Comparison of ENCODE assay signal across 15 cellular contexts in the genomic region with DNA sequence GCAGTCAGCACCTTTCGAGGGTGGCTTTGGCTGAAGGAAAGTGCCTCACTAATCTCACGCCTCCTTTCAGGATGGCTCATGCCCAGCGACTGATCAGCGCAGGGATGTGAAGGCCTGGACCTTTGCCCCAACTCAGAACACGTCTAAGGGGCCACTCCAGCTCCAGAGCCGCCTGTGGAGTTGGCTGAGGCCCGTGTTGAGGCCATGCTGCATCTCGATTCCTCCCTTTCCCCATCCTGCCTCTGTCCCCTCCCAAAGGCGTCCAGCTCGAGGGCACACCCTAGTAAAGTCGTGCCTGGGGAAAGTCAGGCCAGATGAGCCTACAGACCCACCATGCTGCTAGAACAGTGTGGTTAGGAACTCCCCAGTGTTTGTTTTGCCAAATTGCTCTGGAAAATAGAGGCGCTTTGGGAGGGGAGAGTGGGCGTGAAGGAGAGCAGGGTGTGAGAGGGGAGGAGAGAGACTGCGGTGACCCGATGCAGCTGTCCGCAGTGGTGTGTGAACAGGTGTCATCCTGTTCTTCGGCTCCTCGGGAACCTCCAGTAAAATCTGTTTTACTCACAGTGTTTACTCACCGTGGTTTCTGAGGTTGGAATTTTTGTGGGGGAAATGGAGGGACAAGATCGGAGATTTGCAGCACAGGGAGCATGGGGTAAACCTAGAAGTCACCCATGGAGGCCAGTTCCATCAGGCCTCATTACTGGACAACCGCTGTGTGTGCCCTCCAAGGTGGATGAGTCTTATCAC.
DNase-seq lines count a peak whose midpoint lies in the region; ATAC-seq and TF ChIP-seq lines count a peak whose summit lies in the region.
"Had no signal": no experiment of that assay in that cellular context is flagged by ENCODE, and none has a peak within 500 bp of the region (broad histone marks: within the 10 kb centered on the region; RNA-seq: fewer than 3 reads in every experiment).

No MANE protein-coding gene starts in this region.

- no peaks in the 10 kb centered on the region for H3K9me3 ChIP-seq in osteoblast (ENCODE audit: low read depth, low read length)
- H3K9me3 ChIP-seq: tibial nerve had no signal

- no peak overlapping the region for H3K27ac Mint-ChIP-seq in natural killer cell
- H3K27ac Mint-ChIP-seq: endodermal cell had no signal

- TF ChIP-seq CTCF in osteoblast (IDR thresholded peaks at IDR 0.05; ENCODE audit: extremely low read depth, low read depth, low read length) = no peak
- TF ChIP-seq CTCF in natural killer cell (IDR thresholded peaks at IDR 0.05) = no peak

- no peak overlapping the region for H3K4me3 ChIP-seq in osteoblast (ENCODE audit: insufficient read depth, low read length)
- H3K4me3 ChIP-seq: tibial nerve had no signal

- no peaks in the 10 kb centered on the region for H3K36me3 ChIP-seq in osteoblast (ENCODE audit: insufficient read depth, low read length)
- H3K36me3 ChIP-seq: tibial nerve had no signal

- DNase-seq in Daoy (ENCODE audit: low read depth) = peak; percentile 77
- peak; percentile 97 for DNase-seq in LHCN-M2 (ENCODE audit: low read depth)
- peak; percentile 16 for DNase-seq in amniotic epithelial cell (ENCODE audit: low read depth)
- no peak for DNase-seq in osteoblast (ENCODE audit: insufficient read length, low spot score, missing footprints)
- DNase-seq in NCI-H510A treated with DMSO at 0.1 percent for 48 hours (lab: John Stamatoyannopoulos, UW) = no peak
- DNase-seq in natural killer cell = no peak
- DNase-seq: activated naive CD4-positive, alpha-beta T cell; C1 segment of cervical spinal cord; endodermal cell; stimulated activated CD4-positive, alpha-beta T cell treated with anti-CD3 and anti-CD28 coated beads, Interleukin-2, amount 100 ng/mL, for 48 hours had no signal

- no peaks in the 10 kb centered on the region for H3K79me2 ChIP-seq in osteoblast (ENCODE audit: insufficient read depth, low read length)

- peak overlapping the region; percentile 35 for H2AFZ ChIP-seq in osteoblast (ENCODE audit: low read length)

- H3K9me3 Mint-ChIP-seq in natural killer cell = no peaks in the 10 kb centered on the region

- peaks cover 0 to 6% of the 10 kb centered on the region in 2 donors for H3K27me3 Mint-ChIP-seq in natural killer cell (ENCODE audit: low read depth in 2 of 2)

- H3K4me1 ChIP-seq in osteoblast (ENCODE audit: insufficient read depth, low read length) = peaks cover 5% of the 10 kb centered on the region
- H3K4me1 ChIP-seq: tibial nerve had no signal

- no peak overlapping the region for H3K4me3 Mint-ChIP-seq in natural killer cell
- H3K4me3 Mint-ChIP-seq: endodermal cell had no signal

- peaks cover 9% of the 10 kb centered on the region for H3K27me3 ChIP-seq in osteoblast (ENCODE audit: insufficient read depth, low read length)
- H3K27me3 ChIP-seq: tibial nerve had no signal

- intact Hi-C loops in natural killer cell (cut with micrococcal nuclease) = no loop called here

- H3K36me3 Mint-ChIP-seq in natural killer cell = no peaks in the 10 kb centered on the region

- ATAC-seq in HG03139 (IDR thresholded peaks at IDR 0.05; ENCODE audit: unreplicated experiment) (no peak), natural killer cell (no peak), HG02840 (IDR thresholded peaks at IDR 0.05; ENCODE audit: low FRiP score, unreplicated experiment) (no peak)

- H3K4me2 ChIP-seq in osteoblast (ENCODE audit: insufficient read depth, low read length) = no peak overlapping the region
- H3K4me2 ChIP-seq: KMS-11 had no signal

- no peaks in the 10 kb centered on the region for H3K4me1 Mint-ChIP-seq in natural killer cell
- H3K4me1 Mint-ChIP-seq: endodermal cell had no signal

- H3K27ac ChIP-seq in osteoblast (ENCODE audit: low read depth, low read length) = no peak overlapping the region
- H3K27ac ChIP-seq: KMS-11, tibial nerve, VCaP had no signal

- H4K20me1 ChIP-seq in osteoblast (ENCODE audit: insufficient read depth, low read length) = no peaks in the 10 kb centered on the region

Comparison
In these comparisons a context has a peak if more than half of its experiments do, and no peak if none do; other contexts are left out.
1. DNase-seq: peak in Daoy (single experiment), LHCN-M2 (single experiment) and amniotic epithelial cell (single experiment); none in osteoblast (single experiment), NCI-H510A treated with DMSO at 0.1 percent for 48 hours (single experiment) and natural killer cell (single experiment).